1 cellular context compared by ENCODE assay signal in the genomic region with DNA sequence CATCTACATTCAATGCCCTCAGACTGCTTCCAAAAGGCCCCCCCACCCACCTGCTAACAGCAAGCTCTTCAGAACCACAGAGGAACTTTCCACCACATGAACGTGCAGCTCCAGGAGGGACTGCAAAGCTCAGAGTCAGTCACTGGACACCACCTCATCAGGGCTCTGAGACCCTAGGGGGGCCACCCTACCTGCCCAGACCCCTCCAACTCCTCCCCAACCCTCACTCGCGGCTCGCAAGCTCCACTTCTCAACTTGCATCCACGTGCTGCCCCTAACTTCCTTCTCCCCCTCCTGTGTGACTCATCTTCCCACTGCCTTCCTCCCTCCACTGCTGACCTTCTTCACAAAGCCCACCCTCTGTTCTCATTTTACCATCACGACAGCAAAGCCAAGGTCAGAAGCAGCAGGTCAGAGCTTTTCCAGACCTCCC.
TF ChIP-seq lines count a peak whose summit lies in the region.

No MANE protein-coding gene starts in this region.

TF ChIP-seq in K562, 482 proteins besides CTCF, POLR2A, EP300 and RAD21 (continued from another document and continues in another):
- TF ChIP-seq ETV5 (CRISPR knock-in tag; IDR thresholded peaks at IDR 0.05; ENCODE audit: low read depth): 0 out of 2 replicates have a peak, but pooled peaks have one; percentile 37
- 0 out of 2 replicates have a peak, but pooled peaks have one; percentile 45 for TF ChIP-seq ZNF12 (CRISPR knock-in tag; IDR thresholded peaks at IDR 0.05)
- TF ChIP-seq ESRRA (IDR thresholded peaks at IDR 0.05; ENCODE audit: borderline replicate concordance, low read depth): no peak
- peak; percentile 77 for TF ChIP-seq ATF3 (IDR thresholded peaks at IDR 0.05)
- TF ChIP-seq ATF3 (CRISPR knock-in tag; conservative IDR thresholded peaks at IDR 0.05): no peak
- TF ChIP-seq, protein P1, sequence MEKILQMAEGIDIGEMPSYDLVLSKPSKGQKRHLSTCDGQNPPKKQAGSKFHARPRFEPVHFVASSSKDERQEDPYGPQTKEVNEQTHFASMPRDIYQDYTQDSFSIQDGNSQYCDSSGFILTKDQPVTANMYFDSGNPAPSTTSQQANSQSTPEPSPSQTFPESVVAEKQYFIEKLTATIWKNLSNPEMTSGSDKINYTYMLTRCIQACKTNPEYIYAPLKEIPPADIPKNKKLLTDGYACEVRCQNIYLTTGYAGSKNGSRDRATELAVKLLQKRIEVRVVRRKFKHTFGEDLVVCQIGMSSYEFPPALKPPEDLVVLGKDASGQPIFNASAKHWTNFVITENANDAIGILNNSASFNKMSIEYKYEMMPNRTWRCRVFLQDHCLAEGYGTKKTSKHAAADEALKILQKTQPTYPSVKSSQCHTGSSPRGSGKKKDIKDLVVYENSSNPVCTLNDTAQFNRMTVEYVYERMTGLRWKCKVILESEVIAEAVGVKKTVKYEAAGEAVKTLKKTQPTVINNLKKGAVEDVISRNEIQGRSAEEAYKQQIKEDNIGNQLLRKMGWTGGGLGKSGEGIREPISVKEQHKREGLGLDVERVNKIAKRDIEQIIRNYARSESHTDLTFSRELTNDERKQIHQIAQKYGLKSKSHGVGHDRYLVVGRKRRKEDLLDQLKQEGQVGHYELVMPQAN (IDR thresholded peaks at IDR 0.05; ENCODE audit: borderline replicate concordance): no peak
- no peak for TF ChIP-seq CHCHD3 (CRISPR knock-in tag; IDR thresholded peaks at IDR 0.05)
- no peak for TF ChIP-seq ADNP (tag; IDR thresholded peaks at IDR 0.05)
- peak; percentile 85 for TF ChIP-seq MAX (CRISPR knock-in tag; IDR thresholded peaks at IDR 0.05)
- no peak for TF ChIP-seq ETS2 (tag; IDR thresholded peaks at IDR 0.05; ENCODE audit: borderline replicate concordance, poor library complexity, severe bottlenecking)
- TF ChIP-seq ZFP36 (IDR thresholded peaks at IDR 0.05; ENCODE audit: low read depth, low read length, partially characterized antibody): no peak
- TF ChIP-seq RBM22 (IDR thresholded peaks at IDR 0.05; ENCODE audit: low read depth, low read length, poor library complexity, severe bottlenecking): no peak
- peak; percentile 61 for TF ChIP-seq DPF2 (IDR thresholded peaks at IDR 0.05)
- no peak for TF ChIP-seq NFE2L1 (tag; IDR thresholded peaks at IDR 0.05; ENCODE audit: borderline replicate concordance, low read depth)
- TF ChIP-seq ZNF75A (CRISPR knock-in tag; IDR thresholded peaks at IDR 0.05): no peak
- no peak for TF ChIP-seq ZNF384 (IDR thresholded peaks at IDR 0.05; ENCODE audit: low read depth, low read length)
- TF ChIP-seq ZNF311 (CRISPR knock-in tag; IDR thresholded peaks at IDR 0.05): no peak
- TF ChIP-seq HMG20A (CRISPR knock-in tag; conservative IDR thresholded peaks at IDR 0.05): no peak
- TF ChIP-seq DMBX1 (CRISPR knock-in tag; IDR thresholded peaks at IDR 0.05; ENCODE audit: borderline replicate concordance): peak; percentile 75; the same call in 1 of the 2 replicates
- TF ChIP-seq L3MBTL2 (IDR thresholded peaks at IDR 0.05): peak; percentile 69
- TF ChIP-seq CXXC5 (CRISPR knock-in tag; IDR thresholded peaks at IDR 0.05): peak; percentile 19; the same call in 1 of the 2 replicates
- TF ChIP-seq ZNF395 (CRISPR knock-in tag; IDR thresholded peaks at IDR 0.05): 0 out of 2 replicates have a peak, but pooled peaks have one; percentile 40
- TF ChIP-seq, protein P2, sequence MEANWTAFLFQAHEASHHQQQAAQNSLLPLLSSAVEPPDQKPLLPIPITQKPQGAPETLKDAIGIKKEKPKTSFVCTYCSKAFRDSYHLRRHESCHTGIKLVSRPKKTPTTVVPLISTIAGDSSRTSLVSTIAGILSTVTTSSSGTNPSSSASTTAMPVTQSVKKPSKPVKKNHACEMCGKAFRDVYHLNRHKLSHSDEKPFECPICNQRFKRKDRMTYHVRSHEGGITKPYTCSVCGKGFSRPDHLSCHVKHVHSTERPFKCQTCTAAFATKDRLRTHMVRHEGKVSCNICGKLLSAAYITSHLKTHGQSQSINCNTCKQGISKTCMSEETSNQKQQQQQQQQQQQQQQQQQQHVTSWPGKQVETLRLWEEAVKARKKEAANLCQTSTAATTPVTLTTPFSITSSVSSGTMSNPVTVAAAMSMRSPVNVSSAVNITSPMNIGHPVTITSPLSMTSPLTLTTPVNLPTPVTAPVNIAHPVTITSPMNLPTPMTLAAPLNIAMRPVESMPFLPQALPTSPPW (CRISPR knock-in tag; IDR thresholded peaks at IDR 0.05): no peak; the same call in 1 of the 2 replicates
- 0 out of 2 replicates have a peak, but pooled peaks have one; percentile 25 for TF ChIP-seq NFXL1 (CRISPR knock-in tag; IDR thresholded peaks at IDR 0.05)
- no peak for TF ChIP-seq CEBPG (CRISPR knock-in tag; IDR thresholded peaks at IDR 0.05)
- TF ChIP-seq CEBPG (tag; conservative IDR thresholded peaks at IDR 0.05 in 1 of 2, IDR thresholded peaks at IDR 0.05 in 1 of 2): no peak
- 0 out of 2 replicates have a peak, but pooled peaks have one; percentile 23 for TF ChIP-seq NR4A1 (CRISPR knock-in tag; IDR thresholded peaks at IDR 0.05)
- TF ChIP-seq NR4A1 (tag; IDR thresholded peaks at IDR 0.05): no peak
- no peak for TF ChIP-seq CGGBP1 (CRISPR knock-in tag; IDR thresholded peaks at IDR 0.05)
- no peak for TF ChIP-seq HCFC1 (IDR thresholded peaks at IDR 0.05; ENCODE audit: low read depth, low read length)
- TF ChIP-seq CCNT2 (IDR thresholded peaks at IDR 0.05; ENCODE audit: borderline replicate concordance, extremely low read depth, insufficient read length, low read depth, low read length): no peak
- TF ChIP-seq ILK (tag; IDR thresholded peaks at IDR 0.05; ENCODE audit: borderline replicate concordance, low read depth): no peak
- peak; percentile 66; the same call in 1 of the 2 replicates for TF ChIP-seq ELF4 (CRISPR knock-in tag; IDR thresholded peaks at IDR 0.05)
- TF ChIP-seq, protein P3, sequence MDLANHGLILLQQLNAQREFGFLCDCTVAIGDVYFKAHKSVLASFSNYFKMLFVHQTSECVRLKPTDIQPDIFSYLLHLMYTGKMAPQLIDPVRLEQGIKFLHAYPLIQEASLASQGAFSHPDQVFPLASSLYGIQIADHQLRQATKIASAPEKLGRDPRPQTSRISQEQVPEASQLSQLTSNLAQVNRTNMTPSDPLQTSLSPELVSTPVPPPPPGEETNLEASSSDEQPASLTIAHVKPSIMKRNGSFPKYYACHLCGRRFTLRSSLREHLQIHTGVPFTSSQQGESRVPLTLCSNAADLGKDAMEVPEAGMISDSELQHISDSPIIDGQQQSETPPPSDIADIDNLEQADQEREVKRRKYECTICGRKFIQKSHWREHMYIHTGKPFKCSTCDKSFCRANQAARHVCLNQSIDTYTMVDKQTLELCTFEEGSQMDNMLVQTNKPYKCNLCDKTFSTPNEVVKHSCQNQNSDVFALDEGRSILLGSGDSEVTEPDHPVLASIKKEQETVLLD (IDR thresholded peaks at IDR 0.05): peak; percentile 43; the same call in 1 of the 2 replicates
- no peak for TF ChIP-seq MECOM (CRISPR knock-in tag; IDR thresholded peaks at IDR 0.05)
- TF ChIP-seq ZNF121 (CRISPR knock-in tag; conservative IDR thresholded peaks at IDR 0.05): no peak
- TF ChIP-seq JUN (IDR thresholded peaks at IDR 0.05; ENCODE audit: borderline replicate concordance, low read depth, low read length): peak; percentile 62; the same call in 1 of the 2 replicates
- no peak for TF ChIP-seq JUN (CRISPR knock-in tag; IDR thresholded peaks at IDR 0.05; ENCODE audit: borderline replicate concordance)
- TF ChIP-seq KLF16 (IDR thresholded peaks at IDR 0.05): no peak
- TF ChIP-seq OTX1 (CRISPR knock-in tag; IDR thresholded peaks at IDR 0.05): 0 out of 2 replicates have a peak, but pooled peaks have one; percentile 67
- TF ChIP-seq ZBTB43 (CRISPR knock-in tag; IDR thresholded peaks at IDR 0.05): no peak
- TF ChIP-seq, protein P4, sequence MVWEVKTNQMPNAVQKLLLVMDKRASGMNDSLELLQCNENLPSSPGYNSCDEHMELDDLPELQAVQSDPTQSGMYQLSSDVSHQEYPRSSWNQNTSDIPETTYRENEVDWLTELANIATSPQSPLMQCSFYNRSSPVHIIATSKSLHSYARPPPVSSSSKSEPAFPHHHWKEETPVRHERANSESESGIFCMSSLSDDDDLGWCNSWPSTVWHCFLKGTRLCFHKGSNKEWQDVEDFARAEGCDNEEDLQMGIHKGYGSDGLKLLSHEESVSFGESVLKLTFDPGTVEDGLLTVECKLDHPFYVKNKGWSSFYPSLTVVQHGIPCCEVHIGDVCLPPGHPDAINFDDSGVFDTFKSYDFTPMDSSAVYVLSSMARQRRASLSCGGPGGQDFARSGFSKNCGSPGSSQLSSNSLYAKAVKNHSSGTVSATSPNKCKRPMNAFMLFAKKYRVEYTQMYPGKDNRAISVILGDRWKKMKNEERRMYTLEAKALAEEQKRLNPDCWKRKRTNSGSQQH (CRISPR knock-in tag; IDR thresholded peaks at IDR 0.05): 0 out of 2 replicates have a peak, but pooled peaks have one; percentile 75
- no peak for TF ChIP-seq PHTF2 (CRISPR knock-in tag; IDR thresholded peaks at IDR 0.05)
- no peak for TF ChIP-seq MAFG (tag; conservative IDR thresholded peaks at IDR 0.05)
- TF ChIP-seq FOXK1 (CRISPR knock-in tag; IDR thresholded peaks at IDR 0.05; ENCODE audit: borderline replicate concordance): no peak
- TF ChIP-seq JUND (IDR thresholded peaks at IDR 0.05; ENCODE audit: borderline replicate concordance, low read depth, low read length): peak; percentile 82
- TF ChIP-seq JUND (tag; IDR thresholded peaks at IDR 0.05; ENCODE audit: borderline replicate concordance, low read depth, low read length): peak; percentile 40; the same call in 1 of the 3 replicates
- TF ChIP-seq SNRNP70 (optimal IDR thresholded peaks at IDR 0.05; ENCODE audit: low read depth, low read length): no peak
- no peak for TF ChIP-seq KAT7 (CRISPR knock-in tag; IDR thresholded peaks at IDR 0.05; ENCODE audit: borderline replicate concordance)
- TF ChIP-seq GTF2A2 (tag; IDR thresholded peaks at IDR 0.05): no peak
- TF ChIP-seq SMC3 (conservative IDR thresholded peaks at IDR 0.05; ENCODE audit: insufficient read depth, low read depth, low read length): no peak
- TF ChIP-seq, protein P5, sequence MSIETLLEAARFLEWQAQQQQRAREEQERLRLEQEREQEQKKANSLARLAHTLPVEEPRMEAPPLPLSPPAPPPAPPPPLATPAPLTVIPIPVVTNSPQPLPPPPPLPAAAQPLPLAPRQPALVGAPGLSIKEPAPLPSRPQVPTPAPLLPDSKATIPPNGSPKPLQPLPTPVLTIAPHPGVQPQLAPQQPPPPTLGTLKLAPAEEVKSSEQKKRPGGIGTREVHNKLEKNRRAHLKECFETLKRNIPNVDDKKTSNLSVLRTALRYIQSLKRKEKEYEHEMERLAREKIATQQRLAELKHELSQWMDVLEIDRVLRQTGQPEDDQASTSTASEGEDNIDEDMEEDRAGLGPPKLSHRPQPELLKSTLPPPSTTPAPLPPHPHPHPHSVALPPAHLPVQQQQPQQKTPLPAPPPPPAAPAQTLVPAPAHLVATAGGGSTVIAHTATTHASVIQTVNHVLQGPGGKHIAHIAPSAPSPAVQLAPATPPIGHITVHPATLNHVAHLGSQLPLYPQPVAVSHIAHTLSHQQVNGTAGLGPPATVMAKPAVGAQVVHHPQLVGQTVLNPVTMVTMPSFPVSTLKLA (conservative IDR thresholded peaks at IDR 0.05): peak; percentile 25 to 50; a peak in 2 of 4 replicates
- TF ChIP-seq, protein P6, sequence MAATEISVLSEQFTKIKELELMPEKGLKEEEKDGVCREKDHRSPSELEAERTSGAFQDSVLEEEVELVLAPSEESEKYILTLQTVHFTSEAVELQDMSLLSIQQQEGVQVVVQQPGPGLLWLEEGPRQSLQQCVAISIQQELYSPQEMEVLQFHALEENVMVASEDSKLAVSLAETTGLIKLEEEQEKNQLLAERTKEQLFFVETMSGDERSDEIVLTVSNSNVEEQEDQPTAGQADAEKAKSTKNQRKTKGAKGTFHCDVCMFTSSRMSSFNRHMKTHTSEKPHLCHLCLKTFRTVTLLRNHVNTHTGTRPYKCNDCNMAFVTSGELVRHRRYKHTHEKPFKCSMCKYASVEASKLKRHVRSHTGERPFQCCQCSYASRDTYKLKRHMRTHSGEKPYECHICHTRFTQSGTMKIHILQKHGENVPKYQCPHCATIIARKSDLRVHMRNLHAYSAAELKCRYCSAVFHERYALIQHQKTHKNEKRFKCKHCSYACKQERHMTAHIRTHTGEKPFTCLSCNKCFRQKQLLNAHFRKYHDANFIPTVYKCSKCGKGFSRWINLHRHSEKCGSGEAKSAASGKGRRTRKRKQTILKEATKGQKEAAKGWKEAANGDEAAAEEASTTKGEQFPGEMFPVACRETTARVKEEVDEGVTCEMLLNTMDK (IDR thresholded peaks at IDR 0.05; ENCODE audit: borderline replicate concordance, insufficient read depth, low read depth, low read length, poor library complexity, severe bottlenecking): no peak
- TF ChIP-seq NUFIP1 (IDR thresholded peaks at IDR 0.05; ENCODE audit: partially characterized antibody): no peak
